In the genomic region with DNA sequence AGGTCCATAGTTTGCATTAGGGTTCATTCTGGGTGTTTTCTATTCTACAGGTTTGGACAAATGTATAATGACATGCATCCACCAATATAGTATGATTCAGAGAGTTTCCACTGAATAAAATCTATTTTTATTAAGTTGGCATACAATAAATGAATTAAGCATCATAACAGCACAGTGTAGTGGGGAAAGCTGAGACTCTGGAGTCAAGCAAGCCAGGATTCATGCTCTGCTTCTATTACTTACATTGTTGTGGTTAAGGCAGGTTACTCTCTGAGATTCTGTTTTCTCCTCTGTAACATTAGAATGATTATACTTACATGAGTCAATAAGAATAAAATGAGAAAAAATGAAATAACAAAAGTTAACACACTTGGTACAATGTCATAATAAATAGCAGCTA, we compare ENCODE assay signal across 25 cellular contexts.
"Had no signal": no experiment of that assay in that cellular context is flagged by ENCODE, and none has a peak within 500 bp of the region (broad histone marks: within the 10 kb centered on the region; RNA-seq: fewer than 3 reads in every experiment).

No MANE protein-coding gene starts in this region.

- H3K36me3 Mint-ChIP-seq: naive thymus-derived CD4-positive, alpha-beta T cell; natural killer cell treated with Interleukin-12 subunit alpha and Interleukin-12 subunit beta and Interleukin-15 and Interleukin-18, amount 100 ng/mL, for 72 hours; stimulated activated naive B cell treated with anti-CD40 and anti-IgM and Interleukin-4, amounts not matched to agents 10 μg/mL and 1 μg/mL and 100 μg/mL, for 72 hours had no signal

- DNase-seq: islet precursor cell; left ventricle myocardium inferior; midbrain; mucosa of descending colon; naive thymus-derived CD4-positive, alpha-beta T cell; ovary; retina; right cardiac atrium; stimulated activated CD4-positive, alpha-beta T cell treated with anti-CD3 and anti-CD28 coated beads, Interleukin-12 subunit alpha, Interleukin-12 subunit beta, amount 100 ng/mL, for 4 hours; stimulated activated CD4-positive, alpha-beta T cell treated with anti-CD3 and anti-CD28 coated beads, Interleukin-15, amount 100 ng/mL, for 24 hours; stimulated activated CD4-positive, alpha-beta T cell treated with anti-CD3 and anti-CD28 coated beads, Interleukin-2, amount 100 ng/mL, for 24 hours; stimulated activated CD4-positive, alpha-beta T cell treated with anti-CD3 and anti-CD28 coated beads, Interleukin-4, amount 100 ng/mL, for 1 hour; stimulated activated naive B cell treated with anti-CD40 and anti-IgM and Interleukin-4, amounts not matched to agents 10 μg/mL and 1 μg/mL and 100 μg/mL, for 72 hours; stimulated activated naive CD8-positive, alpha-beta T cell treated with anti-CD3 and anti-CD28 coated beads, Interleukin-15, Interleukin-2, amounts not matched to agents 100 U/mL and 50 U/mL, for 24 hours; stomach; testis; thyroid gland; transverse colon; upper lobe of left lung had no signal

- H3K36me3 ChIP-seq: left ventricle myocardium inferior, ovary, prostate gland, stomach, thyroid gland, transverse colon, upper lobe of left lung, vagina had no signal

- H3K27ac Mint-ChIP-seq: naive thymus-derived CD4-positive, alpha-beta T cell; natural killer cell treated with Interleukin-12 subunit alpha and Interleukin-12 subunit beta and Interleukin-15 and Interleukin-18, amount 100 ng/mL, for 72 hours; stimulated activated naive B cell treated with anti-CD40 and anti-IgM and Interleukin-4, amounts not matched to agents 10 μg/mL and 1 μg/mL and 100 μg/mL, for 72 hours had no signal

- H3K9me3 ChIP-seq: left ventricle myocardium inferior, mucosa of descending colon, ovary, prostate gland, stomach, testis, thyroid gland, transverse colon, upper lobe of left lung, vagina had no signal

- ATAC-seq: mucosa of descending colon; naive thymus-derived CD4-positive, alpha-beta T cell; natural killer cell treated with Interleukin-12 subunit alpha and Interleukin-12 subunit beta and Interleukin-15 and Interleukin-18, amount 100 ng/mL, for 72 hours; right cardiac atrium; sciatic nerve; stimulated activated naive B cell treated with anti-CD40 and anti-IgM and Interleukin-4, amounts not matched to agents 10 μg/mL and 1 μg/mL and 100 μg/mL, for 72 hours; stimulated activated naive CD8-positive, alpha-beta T cell treated with anti-CD3 and anti-CD28 coated beads, Interleukin-15, Interleukin-2, amounts not matched to agents 100 U/mL and 50 U/mL, for 24 hours had no signal

- H3K4me1 Mint-ChIP-seq: naive thymus-derived CD4-positive, alpha-beta T cell had no signal

- H3K4me3 Mint-ChIP-seq: naive thymus-derived CD4-positive, alpha-beta T cell; natural killer cell treated with Interleukin-12 subunit alpha and Interleukin-12 subunit beta and Interleukin-15 and Interleukin-18, amount 100 ng/mL, for 72 hours; stimulated activated naive B cell treated with anti-CD40 and anti-IgM and Interleukin-4, amounts not matched to agents 10 μg/mL and 1 μg/mL and 100 μg/mL, for 72 hours had no signal

- H3K4me3 ChIP-seq: left ventricle myocardium inferior, lung, mucosa of descending colon, ovary, prostate gland, skin epidermis, stomach, testis, thyroid gland, transverse colon, upper lobe of left lung, vagina had no signal

- H3K27ac ChIP-seq: left ventricle myocardium inferior, ovary, prostate gland, stomach, testis, thyroid gland, transverse colon, upper lobe of left lung, vagina had no signal

- H3K27me3 ChIP-seq: ovary, stomach, testis, thyroid gland, transverse colon, upper lobe of left lung, vagina had no signal

- H3K4me1 ChIP-seq: prostate gland, stomach, testis, thyroid gland, transverse colon, upper lobe of left lung had no signal
